1 cellular context compared by ENCODE assay signal in the genomic region with DNA sequence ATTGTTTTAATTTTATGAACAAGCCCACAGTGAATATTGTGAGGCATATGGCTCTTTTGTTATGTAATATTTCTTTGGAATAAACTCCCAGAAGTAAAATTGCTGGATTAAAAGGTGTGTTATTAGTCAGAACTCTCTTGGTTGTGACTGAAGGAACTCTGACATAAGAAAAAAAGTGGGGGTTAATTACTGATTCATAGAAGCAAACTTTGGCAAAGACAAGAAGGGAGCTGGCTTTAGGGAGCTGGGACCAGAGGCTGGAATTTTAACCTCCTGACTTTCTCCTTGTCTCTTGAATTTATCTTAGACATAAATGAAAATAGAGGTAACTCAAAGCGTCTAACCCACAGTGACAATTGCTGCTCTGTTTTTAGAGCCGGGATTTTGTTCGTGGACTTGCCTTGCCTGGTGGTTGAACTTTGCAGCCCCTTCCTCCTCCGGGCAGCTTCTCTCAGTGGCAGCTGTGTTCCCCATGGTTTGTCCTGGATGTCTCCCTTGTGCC.
TF ChIP-seq lines count a peak whose summit lies in the region.

No MANE protein-coding gene starts in this region.

TF ChIP-seq in WTC11, 78 proteins besides CTCF, POLR2A, EP300 and RAD21 (continued from another document):
- TF ChIP-seq, protein P1, sequence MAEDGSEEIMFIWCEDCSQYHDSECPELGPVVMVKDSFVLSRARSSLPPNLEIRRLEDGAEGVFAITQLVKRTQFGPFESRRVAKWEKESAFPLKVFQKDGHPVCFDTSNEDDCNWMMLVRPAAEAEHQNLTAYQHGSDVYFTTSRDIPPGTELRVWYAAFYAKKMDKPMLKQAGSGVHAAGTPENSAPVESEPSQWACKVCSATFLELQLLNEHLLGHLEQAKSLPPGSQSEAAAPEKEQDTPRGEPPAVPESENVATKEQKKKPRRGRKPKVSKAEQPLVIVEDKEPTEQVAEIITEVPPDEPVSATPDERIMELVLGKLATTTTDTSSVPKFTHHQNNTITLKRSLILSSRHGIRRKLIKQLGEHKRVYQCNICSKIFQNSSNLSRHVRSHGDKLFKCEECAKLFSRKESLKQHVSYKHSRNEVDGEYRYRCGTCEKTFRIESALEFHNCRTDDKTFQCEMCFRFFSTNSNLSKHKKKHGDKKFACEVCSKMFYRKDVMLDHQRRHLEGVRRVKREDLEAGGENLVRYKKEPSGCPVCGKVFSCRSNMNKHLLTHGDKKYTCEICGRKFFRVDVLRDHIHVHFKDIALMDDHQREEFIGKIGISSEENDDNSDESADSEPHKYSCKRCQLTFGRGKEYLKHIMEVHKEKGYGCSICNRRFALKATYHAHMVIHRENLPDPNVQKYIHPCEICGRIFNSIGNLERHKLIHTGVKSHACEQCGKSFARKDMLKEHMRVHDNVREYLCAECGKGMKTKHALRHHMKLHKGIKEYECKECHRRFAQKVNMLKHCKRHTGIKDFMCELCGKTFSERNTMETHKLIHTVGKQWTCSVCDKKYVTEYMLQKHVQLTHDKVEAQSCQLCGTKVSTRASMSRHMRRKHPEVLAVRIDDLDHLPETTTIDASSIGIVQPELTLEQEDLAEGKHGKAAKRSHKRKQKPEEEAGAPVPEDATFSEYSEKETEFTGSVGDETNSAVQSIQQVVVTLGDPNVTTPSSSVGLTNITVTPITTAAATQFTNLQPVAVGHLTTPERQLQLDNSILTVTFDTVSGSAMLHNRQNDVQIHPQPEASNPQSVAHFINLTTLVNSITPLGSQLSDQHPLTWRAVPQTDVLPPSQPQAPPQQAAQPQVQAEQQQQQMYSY (CRISPR knock-in tag; IDR thresholded peaks at IDR 0.05), result no peak
- TF ChIP-seq CBFB (CRISPR knock-in tag; IDR thresholded peaks at IDR 0.05; ENCODE audit: low read depth) (no peak), EMX1 (CRISPR knock-in tag; IDR thresholded peaks at IDR 0.05) (no peak), ZNF219 (CRISPR knock-in tag; IDR thresholded peaks at IDR 0.05; ENCODE audit: borderline replicate concordance) (no peak), USF2 (CRISPR knock-in tag; IDR thresholded peaks at IDR 0.05) (no peak), ATF3 (CRISPR knock-in tag; conservative IDR thresholded peaks at IDR 0.05) (no peak)
- TF ChIP-seq, protein P2, sequence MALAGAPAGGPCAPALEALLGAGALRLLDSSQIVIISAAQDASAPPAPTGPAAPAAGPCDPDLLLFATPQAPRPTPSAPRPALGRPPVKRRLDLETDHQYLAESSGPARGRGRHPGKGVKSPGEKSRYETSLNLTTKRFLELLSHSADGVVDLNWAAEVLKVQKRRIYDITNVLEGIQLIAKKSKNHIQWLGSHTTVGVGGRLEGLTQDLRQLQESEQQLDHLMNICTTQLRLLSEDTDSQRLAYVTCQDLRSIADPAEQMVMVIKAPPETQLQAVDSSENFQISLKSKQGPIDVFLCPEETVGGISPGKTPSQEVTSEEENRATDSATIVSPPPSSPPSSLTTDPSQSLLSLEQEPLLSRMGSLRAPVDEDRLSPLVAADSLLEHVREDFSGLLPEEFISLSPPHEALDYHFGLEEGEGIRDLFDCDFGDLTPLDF (CRISPR knock-in tag; IDR thresholded peaks at IDR 0.05), result no peak
TF ChIP-seq in WTC11: peak in this region for 0.
